24 cellular contexts compared by ENCODE assay signal in genomic region chr6:145890422-145890821, GRCh38.
DNase-seq lines count a peak whose midpoint lies in the region; ATAC-seq, FAIRE-seq and TF ChIP-seq lines count a peak whose summit lies in the region.
"Had no signal": no experiment of that assay in that cellular context is flagged by ENCODE, and none has a peak within 500 bp of the region (broad histone marks: within the 10 kb centered on the region; RNA-seq: fewer than 3 reads in every experiment).

No MANE protein-coding gene starts in this region.

- peaks cover 16% of the 10 kb centered on the region for H3K36me3 Mint-ChIP-seq in GM23338 (ENCODE audit: low read depth)
- H3K36me3 Mint-ChIP-seq in activated CD4-positive, alpha-beta memory T cell treated with anti-CD3 and anti-CD28 coated beads for 36 hours = peaks cover 12% of the 10 kb centered on the region
- H3K36me3 Mint-ChIP-seq in endothelial cell (ENCODE audit: low read depth, unreplicated experiment) = peaks cover 5% of the 10 kb centered on the region

- no peaks in the 10 kb centered on the region for H3K9me3 ChIP-seq in HepG2 (ENCODE audit: low read length)
- H3K9me3 ChIP-seq: A549; BE2C; BLaER1 treated with 17β-estradiol and CSF1 and Interleukin-3, amounts not matched to agents 10 nM and 100 nM had no signal

- H3K27ac Mint-ChIP-seq in GM23338 (no peak overlapping the region), endothelial cell (ENCODE audit: unreplicated experiment) (no peak overlapping the region)
- H3K27ac Mint-ChIP-seq in activated CD4-positive, alpha-beta memory T cell treated with anti-CD3 and anti-CD28 coated beads for 36 hours = no peak overlapping the region
- H3K27ac Mint-ChIP-seq: CD14-positive monocyte; CD4-positive, alpha-beta T cell; CD8-positive, alpha-beta memory T cell; H9; HFFc6 had no signal

- no TSS peak for BruUV-seq in HepG2 (replicated peaks; lab: Mats Ljungman, UMichigan)

- no peaks in the 10 kb centered on the region for H3K9me2 ChIP-seq in GM23338 (ENCODE audit: insufficient read depth)

- in situ Hi-C loops in brain microvascular endothelial cell (cut with HindIII; ENCODE audit: low pct_ligation_motif_present, low sequenced_read_pairs) = no loop called here
- in situ Hi-C loops in HepG2 (cut with HindIII; ENCODE audit: extremely low pct_ligation_motif_present, low pct_unique_long_range_greater_than_20kb) = no loop called here

- FAIRE-seq in HepG2 (lab: Jason Lieb, UNC) = no peak
- FAIRE-seq: A549, D721Med, GM12891, GM18507 had no signal

- H3K4me3 Mint-ChIP-seq in GM23338 (no peak overlapping the region), endothelial cell (ENCODE audit: unreplicated experiment) (no peak overlapping the region)
- H3K4me3 Mint-ChIP-seq in activated CD4-positive, alpha-beta memory T cell treated with anti-CD3 and anti-CD28 coated beads for 36 hours = no peak overlapping the region
- H3K4me3 Mint-ChIP-seq: CD14-positive monocyte; CD4-positive, alpha-beta T cell; CD8-positive, alpha-beta memory T cell; H9; HFFc6 had no signal

- H4K20me1 ChIP-seq in GM23338 (replicated peaks; ENCODE audit: insufficient read depth) (no peaks in the 10 kb centered on the region), HepG2 (ENCODE audit: insufficient read depth, low read length) (no peaks in the 10 kb centered on the region)
- H4K20me1 ChIP-seq: BLaER1 treated with 17β-estradiol and CSF1 and Interleukin-3, amounts not matched to agents 10 nM and 100 nM had no signal

- POLR2A ChIA-PET in HepG2 (lab: Yijun Ruan, JAX) = no interaction called here
- POLR2A ChIA-PET in activated CD4-positive, alpha-beta memory T cell treated with anti-CD3 and anti-CD28 coated beads for 36 hours (lab: Charles Lee) = no interaction called here

- CTCF ChIA-PET in HepG2 (lab: Yijun Ruan, JAX; ENCODE audit: low intra/inter-chr PET ratio, low total read pairs) = no interaction called here
- CTCF ChIA-PET in activated CD4-positive, alpha-beta memory T cell treated with anti-CD3 and anti-CD28 coated beads for 36 hours (lab: Charles Lee) = no interaction called here

- H3K27me3 Mint-ChIP-seq in GM23338 (ENCODE audit: insufficient read depth, low read depth, poor library complexity) (no peaks in the 10 kb centered on the region), endothelial cell (ENCODE audit: unreplicated experiment) (no peaks in the 10 kb centered on the region)
- H3K27me3 Mint-ChIP-seq in activated CD4-positive, alpha-beta memory T cell treated with anti-CD3 and anti-CD28 coated beads for 36 hours = no peaks in the 10 kb centered on the region
- H3K27me3 Mint-ChIP-seq: CD4-positive, alpha-beta T cell; CD8-positive, alpha-beta memory T cell had no signal

- H3K9me3 Mint-ChIP-seq in GM23338 (no peaks in the 10 kb centered on the region), endothelial cell (ENCODE audit: unreplicated experiment) (no peaks in the 10 kb centered on the region)
- no peaks in the 10 kb centered on the region for H3K9me3 Mint-ChIP-seq in activated CD4-positive, alpha-beta memory T cell treated with anti-CD3 and anti-CD28 coated beads for 36 hours
- H3K9me3 Mint-ChIP-seq: CD14-positive monocyte; CD4-positive, alpha-beta T cell; CD8-positive, alpha-beta memory T cell; H9; HFFc6 had no signal

- no peak for DNase-seq in GM23338 (ENCODE audit: low spot score)
- no peak for DNase-seq in brain microvascular endothelial cell
- DNase-seq in HepG2 (ENCODE audit: low spot score) = no peak
- no peak for DNase-seq in inferior parietal cortex (ENCODE audit: extremely low spot score)
- DNase-seq in hippocampal formation (lab: John Stamatoyannopoulos, UW) = no peak
- DNase-seq in activated CD4-positive, alpha-beta memory T cell treated with anti-CD3 and anti-CD28 coated beads for 36 hours = no peak
- DNase-seq in endothelial cell (ENCODE audit: low spot score) = no peak
- DNase-seq: 8988T; ACHN; AML-193; BE2C; CD4-positive, alpha-beta T cell; CD8-positive, alpha-beta memory T cell; DMS 273 treated with DMSO at 0.1 percent for 48 hours; DMS79; GDM1; H9 had no signal

- H3K27ac ChIP-seq in GM23338 (ENCODE audit: low read depth) (no peak overlapping the region), brain microvascular endothelial cell (peak overlapping the region; percentile 76), HepG2 (ENCODE audit: extremely low read length, insufficient read depth, low read length) (no peak overlapping the region)
- H3K27ac ChIP-seq: A549; BLaER1 treated with 17β-estradiol and CSF1 and Interleukin-3, amounts not matched to agents 10 nM and 100 nM had no signal

- H3K4me1 ChIP-seq in GM23338 (ENCODE audit: insufficient read depth) (peaks cover 8% of the 10 kb centered on the region; the same call in 1 of the 2 replicates), HepG2 (ENCODE audit: insufficient read depth, low read length) (peaks cover 21% of the 10 kb centered on the region)
- H3K4me1 ChIP-seq: A549; BE2C; BLaER1 treated with 17β-estradiol and CSF1 and Interleukin-3, amounts not matched to agents 10 nM and 100 nM had no signal

- no peak overlapping the region for H2AFZ ChIP-seq in GM23338
- no peak overlapping the region for H2AFZ ChIP-seq in HepG2 (ENCODE audit: low read length)

- H3K4me2 ChIP-seq in GM23338 (peak overlapping the region; percentile 15; the same call in 1 of the 2 replicates), HepG2 (ENCODE audit: low read depth, low read length) (no peak overlapping the region)
- H3K4me2 ChIP-seq: A549; BLaER1 treated with 17β-estradiol and CSF1 and Interleukin-3, amounts not matched to agents 10 nM and 100 nM had no signal

- no peak for TF ChIP-seq POLR2A in HepG2 (IDR thresholded peaks at IDR 0.05; ENCODE audit: insufficient read depth in 1 of 2, low read depth in 2 of 2, low read length in 2 of 2)

- ATAC-seq in GM23338 (no peak), HepG2 (0 out of 3 replicates have a peak, but pooled peaks have one; percentile 16)
- ATAC-seq: A549 had no signal

- TF ChIP-seq EP300 in HepG2 (IDR thresholded peaks at IDR 0.05; ENCODE audit: low read depth in 2 of 2, low read length in 2 of 2) (no peak), HepG2 (CRISPR knock-in tag; IDR thresholded peaks at IDR 0.05; ENCODE audit: borderline replicate concordance) (no peak)

- intact Hi-C loops in HepG2 (cut with micrococcal nuclease; ENCODE audit: unreplicated experiment) = loop anchor here (5.0 kb wide), 1 partner anchor 78 kb away; the partner anchor contains the start of gene FBXO30
- intact Hi-C loops in activated CD4-positive, alpha-beta memory T cell treated with anti-CD3 and anti-CD28 coated beads for 36 hours (cut with micrococcal nuclease) = no loop called here

- no peak overlapping the region for H3K4me3 ChIP-seq in GM23338
- H3K4me3 ChIP-seq in brain microvascular endothelial cell (ENCODE audit: low read depth, low read length) = no peak overlapping the region
- no peak overlapping the region for H3K4me3 ChIP-seq in HepG2 (replicated peaks in 1 of 3; ENCODE audit: insufficient read depth in 1 of 3, low read depth in 2 of 3, low read length in 3 of 3)
- H3K4me3 ChIP-seq: A549; BLaER1 treated with 17β-estradiol and CSF1 and Interleukin-3, amounts not matched to agents 10 nM and 100 nM had no signal

- H3K79me2 ChIP-seq in GM23338 (replicated peaks; ENCODE audit: insufficient read depth) = no peaks in the 10 kb centered on the region
- H3K79me2 ChIP-seq in HepG2 (ENCODE audit: insufficient read depth, low read length) = no peaks in the 10 kb centered on the region

- TF ChIP-seq RAD21 in HepG2 (CRISPR knock-in tag; IDR thresholded peaks at IDR 0.05) = no peak

- WGBS in HepG2 (ENCODE audit: low lambda C conversion rate) = 68% methylated on average over 1 of the region's 1 CpG

- H3K27me3 ChIP-seq in GM23338 (ENCODE audit: insufficient read depth) (no peaks in the 10 kb centered on the region), brain microvascular endothelial cell (replicated peaks) (no peaks in the 10 kb centered on the region), HepG2 (ENCODE audit: control insufficient read depth in 1 of 2, insufficient read depth in 2 of 2, low read length in 2 of 2) (no peaks in the 10 kb centered on the region)
- H3K27me3 ChIP-seq: BE2C; BLaER1 treated with 17β-estradiol and CSF1 and Interleukin-3, amounts not matched to agents 10 nM and 100 nM had no signal

- no peak overlapping the region for H3K9ac ChIP-seq in HepG2 (ENCODE audit: insufficient read depth, low read depth, low read length)
- H3K9ac ChIP-seq: BLaER1 treated with 17β-estradiol and CSF1 and Interleukin-3, amounts not matched to agents 10 nM and 100 nM had no signal

- H3F3A ChIP-seq in GM23338 (replicated peaks; ENCODE audit: low read depth) = no peaks in the 10 kb centered on the region

- peaks cover 17% of the 10 kb centered on the region; the same call in 1 of the 2 replicates for H3K36me3 ChIP-seq in GM23338 (ENCODE audit: insufficient read depth)
- no peaks in the 10 kb centered on the region for H3K36me3 ChIP-seq in brain microvascular endothelial cell (replicated peaks)
- H3K36me3 ChIP-seq in HepG2 (replicated peaks in 1 of 2; ENCODE audit: control insufficient read depth in 1 of 2, insufficient read depth in 2 of 2, low read length in 2 of 2) = peaks cover 1 to 27% of the 10 kb centered on the region in 2 experiments; a peak in 3 of 5 replicates

- TF ChIP-seq CTCF in GM23338 (conservative IDR thresholded peaks at IDR 0.05; ENCODE audit: low read depth in 2 of 2) (no peak), brain microvascular endothelial cell (IDR thresholded peaks at IDR 0.05; ENCODE audit: low read depth, low read length, missing control alignments) (no peak), HepG2 (CRISPR knock-in tag; IDR thresholded peaks at IDR 0.05) (no peak), endothelial cell (IDR thresholded peaks at IDR 0.05; ENCODE audit: unreplicated experiment) (no peak)

- H3K4me1 Mint-ChIP-seq in GM23338 (no peaks in the 10 kb centered on the region), endothelial cell (ENCODE audit: unreplicated experiment) (no peaks in the 10 kb centered on the region)
- H3K4me1 Mint-ChIP-seq in activated CD4-positive, alpha-beta memory T cell treated with anti-CD3 and anti-CD28 coated beads for 36 hours (ENCODE audit: low read depth) = no peaks in the 10 kb centered on the region
- H3K4me1 Mint-ChIP-seq: CD14-positive monocyte; CD8-positive, alpha-beta memory T cell; H9 had no signal

TF ChIP-seq in GM23338, 12 proteins besides CTCF, POLR2A, EP300 and RAD21:
- TF ChIP-seq CREB1 (CRISPR knock-in tag; IDR thresholded peaks at IDR 0.05; ENCODE audit: low read depth) = no peak
- no peak for TF ChIP-seq ZNF331 (CRISPR knock-in tag; IDR thresholded peaks at IDR 0.05; ENCODE audit: low read depth)
- TF ChIP-seq ZNF114 (CRISPR knock-in tag; IDR thresholded peaks at IDR 0.05) = no peak

TF ChIP-seq in HepG2, 621 proteins besides CTCF, POLR2A, EP300 and RAD21 (continues in another document):
- no peak for TF ChIP-seq GZF1 (CRISPR knock-in tag; IDR thresholded peaks at IDR 0.05)
